ENCODE assay signal across 27 cellular contexts in the genomic region with DNA sequence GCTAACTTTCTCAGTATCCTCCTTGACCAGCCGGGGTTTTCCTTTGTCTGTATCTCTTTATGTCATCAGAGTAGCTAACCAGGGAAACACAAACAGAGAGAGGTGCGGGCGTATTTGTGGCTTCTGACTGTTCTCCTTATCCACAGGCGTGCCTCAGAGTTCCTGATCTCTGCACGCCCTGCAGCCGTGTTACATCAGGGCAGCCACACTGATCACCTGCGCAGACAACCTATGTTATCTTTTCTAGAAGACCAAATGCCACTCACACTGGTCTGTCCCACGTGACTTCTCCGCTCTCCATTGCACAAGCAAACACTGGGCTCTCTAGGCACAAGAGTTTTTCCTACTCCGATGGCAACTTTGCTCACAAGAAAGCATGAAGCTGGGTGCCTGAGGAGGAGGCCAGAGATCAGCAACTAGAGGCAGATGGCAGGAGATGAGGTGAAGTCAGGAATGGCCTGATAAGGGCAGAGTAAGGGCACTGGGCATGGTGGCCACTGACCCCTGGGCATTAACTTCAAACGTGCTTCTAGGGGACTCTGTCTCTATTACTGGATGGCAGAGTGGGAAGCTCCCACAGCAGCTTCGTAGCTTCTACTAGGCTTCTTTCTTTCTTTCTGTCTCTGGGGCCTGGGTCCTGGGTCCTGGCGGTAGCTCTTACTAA. TPM values are rescaled to one million over a fixed set of nuclear protein-coding genes. Genes with fewer than 3 reads are reported as not detected.
DNase-seq lines count a peak whose midpoint lies in the region; TF ChIP-seq lines count a peak whose summit lies in the region.
"Had no signal": no experiment of that assay in that cellular context is flagged by ENCODE, and none has a peak within 500 bp of the region (broad histone marks: within the 10 kb centered on the region; RNA-seq: fewer than 3 reads in every experiment).

No MANE protein-coding gene starts in this region.

- no TSS peak for BruUV-seq in MCF 10A (replicated peaks; lab: Mats Ljungman, UMichigan)

- peak in 1 of 2 donors; percentile 73 for TF ChIP-seq POLR2A in thyroid gland (IDR thresholded peaks at IDR 0.05)

- DNase-seq in DMS53 (lab: John Stamatoyannopoulos, UW) (peak; percentile 6), DMS53 treated with DMSO at 0.1 percent for 48 hours (lab: John Stamatoyannopoulos, UW; ENCODE audit: unreplicated experiment) (no peak), caudate nucleus (lab: John Stamatoyannopoulos, UW) (no peak), thyroid gland (peak; percentile 67 to 70), MCF 10A (ENCODE audit: unreplicated experiment) (no peak), amygdala (lab: John Stamatoyannopoulos, UW) (no peak)
- DNase-seq in activated naive CD4-positive, alpha-beta T cell (lab: John Stamatoyannopoulos, UW): no peak
- DNase-seq: activated CD4-positive, alpha-beta memory T cell treated with anti-CD3 and anti-CD28 coated beads, Interleukin-2, amount 10 ng/mL, durations not matched to agents 7 days and 5 days; activated CD4-positive, CD25-positive, alpha-beta regulatory T cell treated with anti-CD3 and anti-CD28 coated beads, Interleukin-2, amount 50 U/mL, for 72 hours; activated CD8-positive, alpha-beta memory T cell treated with anti-CD3 and anti-CD28 coated beads, Interleukin-2, amount 50 U/mL, for 48 hours; activated naive CD4-positive, alpha-beta T cell treated with anti-CD3 and anti-CD28 coated beads, Interleukin-2, amount 50 U/mL, for 16 hours; effector CD4-positive, alpha-beta T cell; H7; NCI-H1105; NCI-H187; nucleus accumbens; SIG-M5; stimulated activated CD4-positive, alpha-beta T cell treated with anti-CD3 and anti-CD28 coated beads, Interleukin-4, amount 100 ng/mL, for 4 hours; upper lobe of right lung had no signal

- no peaks in the 10 kb centered on the region for H3K36me3 Mint-ChIP-seq in nephron (ENCODE audit: low read depth)
- no peaks in the 10 kb centered on the region for H3K36me3 Mint-ChIP-seq in MCF 10A (ENCODE audit: insufficient read depth, unreplicated experiment)
- H3K36me3 Mint-ChIP-seq: stimulated activated effector memory CD8-positive, alpha-beta T cell treated with anti-CD3 and anti-CD28 coated beads, Interleukin-12 subunit alpha, Interleukin-12 subunit beta, amount 100 ng/mL, for 72 hours had no signal

- POLR2A ChIA-PET in MCF 10A (lab: Yijun Ruan, JAX): interaction anchor here (0.7 kb wide), 1 partner anchor 373 kb away, joined by 3 read pairs; no protein-coding TSS in a partner anchor

- H3K27me3 Mint-ChIP-seq in nephron (ENCODE audit: low read depth) (peaks cover 30% of the 10 kb centered on the region), MCF 10A (ENCODE audit: insufficient read depth, unreplicated experiment) (no peaks in the 10 kb centered on the region)

- H3K9me3 ChIP-seq in thyroid gland: no peaks in the 10 kb centered on the region
- H3K9me3 ChIP-seq: breast epithelium, upper lobe of right lung had no signal

- H3K27me3 ChIP-seq in thyroid gland: no peaks in the 10 kb centered on the region

- no peaks in the 10 kb centered on the region for H3K9me3 Mint-ChIP-seq in nephron
- H3K9me3 Mint-ChIP-seq in MCF 10A (ENCODE audit: unreplicated experiment): no peaks in the 10 kb centered on the region
- H3K9me3 Mint-ChIP-seq: activated CD4-positive, alpha-beta memory T cell treated with anti-CD3 and anti-CD28 coated beads, Interleukin-2, amount 10 ng/mL, durations not matched to agents 7 days and 5 days; stimulated activated effector memory CD8-positive, alpha-beta T cell treated with anti-CD3 and anti-CD28 coated beads, Interleukin-12 subunit alpha, Interleukin-12 subunit beta, amount 100 ng/mL, for 72 hours had no signal

- H3K4me1 Mint-ChIP-seq in nephron (peaks cover 10% of the 10 kb centered on the region), MCF 10A (ENCODE audit: insufficient read depth, unreplicated experiment) (peaks cover 7% of the 10 kb centered on the region)
- H3K4me1 Mint-ChIP-seq: stimulated activated effector memory CD8-positive, alpha-beta T cell treated with anti-CD3 and anti-CD28 coated beads, Interleukin-12 subunit alpha, Interleukin-12 subunit beta, amount 100 ng/mL, for 72 hours had no signal

- WGBS in thyroid gland, 2 donors: 63 to 70% methylated on average over 13 of the region's 13 CpGs

- H3K27ac Mint-ChIP-seq in nephron: peak overlapping the region in 1 of 3 experiments; percentile 10
- H3K27ac Mint-ChIP-seq in MCF 10A (ENCODE audit: low read depth, unreplicated experiment): no peak overlapping the region
- H3K27ac Mint-ChIP-seq: activated CD4-positive, alpha-beta memory T cell treated with anti-CD3 and anti-CD28 coated beads, Interleukin-2, amount 10 ng/mL, durations not matched to agents 7 days and 5 days; stimulated activated effector memory CD8-positive, alpha-beta T cell treated with anti-CD3 and anti-CD28 coated beads, Interleukin-12 subunit alpha, Interleukin-12 subunit beta, amount 100 ng/mL, for 72 hours had no signal

- H3K4me3 Mint-ChIP-seq in nephron (peak overlapping the region; percentile 89 to 90 (median 90)), MCF 10A (ENCODE audit: unreplicated experiment) (no peak overlapping the region)
- H3K4me3 Mint-ChIP-seq: activated CD4-positive, alpha-beta memory T cell treated with anti-CD3 and anti-CD28 coated beads, Interleukin-2, amount 10 ng/mL, durations not matched to agents 7 days and 5 days; stimulated activated effector memory CD8-positive, alpha-beta T cell treated with anti-CD3 and anti-CD28 coated beads, Interleukin-12 subunit alpha, Interleukin-12 subunit beta, amount 100 ng/mL, for 72 hours had no signal

- no peak overlapping the region for H3K4me3 ChIP-seq in thyroid gland (replicated peaks in 1 of 3)
- H3K4me3 ChIP-seq: BLaER1 treated with 17β-estradiol and CSF1 and Interleukin-3, amounts not matched to agents 10 nM and 100 nM; breast epithelium; GM12878; K562; upper lobe of right lung had no signal

- no peaks in the 10 kb centered on the region for H3K36me3 ChIP-seq in thyroid gland
- H3K36me3 ChIP-seq: BLaER1 treated with 17β-estradiol and CSF1 and Interleukin-3, amounts not matched to agents 10 nM and 100 nM; breast epithelium; upper lobe of right lung had no signal

- H3K27ac ChIP-seq in caudate nucleus (ENCODE audit: low read depth, low read length) (peak overlapping the region; percentile 30), thyroid gland (peak overlapping the region in 2 of 3 donors; percentile 7 to 48)
- H3K27ac ChIP-seq: 22Rv1; BLaER1 treated with 17β-estradiol and CSF1 and Interleukin-3, amounts not matched to agents 10 nM and 100 nM; breast epithelium; upper lobe of right lung had no signal

- TF ChIP-seq CTCF in nephron (IDR thresholded peaks at IDR 0.05; ENCODE audit: unreplicated experiment in 3 of 3) (no peak), thyroid gland (IDR thresholded peaks at IDR 0.05) (no peak), MCF 10A (IDR thresholded peaks at IDR 0.05; ENCODE audit: unreplicated experiment) (no peak)

- peaks cover 11 to 16% of the 10 kb centered on the region in 2 donors for H3K4me1 ChIP-seq in thyroid gland

- intact Hi-C loops in thyroid gland (cut with DNase I): no loop called here
- intact Hi-C loops in MCF 10A (cut with micrococcal nuclease): no loop called here

- CTCF ChIA-PET in MCF 10A (lab: Yijun Ruan, JAX): interaction anchor here (1.0 kb wide), 1 partner anchor 71 kb away, joined by 3 read pairs; no protein-coding TSS in a partner anchor

RNA-seq across cellular contexts. Expression of a gene that starts 4.5 kb away (rescaled TPM):
- total RNA-seq in thyroid gland: 10 to 100 TPM; 17.1 to 25.9 (median 20.7) TPM
- 0.88 and 1.8 TPM in 2 replicates for total RNA-seq in MCF 10A (2022)
- total RNA-seq: activated CD4-positive, alpha-beta memory T cell treated with anti-CD3 and anti-CD28 coated beads, Interleukin-2, amount 10 ng/mL, durations not matched to agents 7 days and 5 days; T-helper 2 cell treated with Interferon-gamma antibody and Interleukin-4, amounts not matched to agents 100 ng/mL and 5 ng/mL, for 36 hours had no signal

Comparison
In these comparisons a context has a peak if more than half of its experiments do, and no peak if none do; other contexts are left out.
1. DNase-seq: peak in DMS53 (single experiment) and thyroid gland (2 of 2); none in DMS53 treated with DMSO at 0.1 percent for 48 hours (single experiment), caudate nucleus (0 of 61), MCF 10A (single experiment), activated naive CD4-positive, alpha-beta T cell (0 of 4) and amygdala (0 of 56).